13 cellular contexts compared by ENCODE assay signal in the genomic region with DNA sequence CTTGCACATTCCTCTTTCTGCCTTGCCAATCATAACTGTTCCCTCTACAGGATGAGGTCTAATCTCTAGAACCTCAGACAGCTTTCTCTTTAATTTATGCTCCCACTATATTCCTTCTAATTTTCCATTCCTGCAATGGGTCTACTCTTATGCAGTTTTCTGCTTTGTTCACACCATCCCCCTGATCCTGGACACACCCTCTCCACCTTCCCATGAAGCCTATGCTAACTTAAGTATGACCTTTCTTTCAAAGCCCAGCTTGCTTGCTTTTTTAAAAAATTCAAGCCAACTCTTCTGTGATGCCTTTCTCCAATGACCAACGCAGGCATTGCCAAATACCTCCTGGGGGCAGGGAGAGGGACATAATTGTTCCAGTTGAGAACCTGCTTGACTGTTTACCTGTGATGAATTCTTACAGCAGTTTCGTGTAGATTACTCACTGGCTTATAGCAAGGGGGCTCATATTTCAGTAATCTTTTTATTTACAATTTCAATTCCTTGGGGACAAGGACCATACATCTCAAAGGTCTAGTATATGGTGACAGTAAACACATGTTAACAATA. TPM values are rescaled to one million over a fixed set of nuclear protein-coding genes. Genes with fewer than 3 reads are reported as not detected.
DNase-seq lines count a peak whose midpoint lies in the region; ATAC-seq and TF ChIP-seq lines count a peak whose summit lies in the region.
"Had no signal": no experiment of that assay in that cellular context is flagged by ENCODE, and none has a peak within 500 bp of the region (broad histone marks: within the 10 kb centered on the region; RNA-seq: fewer than 3 reads in every experiment).

No MANE protein-coding gene starts in this region.

- H3K4me2 ChIP-seq in Loucy (ENCODE audit: low read depth, low read length, poor library complexity, severe bottlenecking) (peak overlapping the region; percentile 98), trophoblast cell (ENCODE audit: low read length) (peak overlapping the region; percentile 59)

- no peaks in the 10 kb centered on the region for H3K9me3 ChIP-seq in Loucy (ENCODE audit: insufficient read depth, low read depth, low read length)
- H3K9me3 ChIP-seq in endodermal cell (ENCODE audit: control insufficient read depth, low read length): no peaks in the 10 kb centered on the region
- H3K9me3 ChIP-seq in trophoblast cell (ENCODE audit: insufficient read depth, low read depth, low read length): no peaks in the 10 kb centered on the region

- peaks cover 18% of the 10 kb centered on the region for H3K4me1 Mint-ChIP-seq in endodermal cell

- H2AFZ ChIP-seq in Loucy (ENCODE audit: low read length) (no peak overlapping the region), trophoblast cell (ENCODE audit: insufficient read depth, low read length, poor library complexity) (peak overlapping the region; percentile 83)

- H3K79me1 ChIP-seq in trophoblast cell (ENCODE audit: low read length): peaks cover 41% of the 10 kb centered on the region

- H3K36me3 Mint-ChIP-seq in endodermal cell (ENCODE audit: low read depth): peaks cover 15% of the 10 kb centered on the region

- H4K91ac ChIP-seq in trophoblast cell (ENCODE audit: low read depth, low read length): peak overlapping the region; percentile 66

- H3K27me3 Mint-ChIP-seq in endodermal cell (ENCODE audit: insufficient read depth): no peaks in the 10 kb centered on the region

- peak; percentile 13 for DNase-seq in DMS153 treated with DMSO at 0.1 percent for 48 hours (lab: John Stamatoyannopoulos, UW; ENCODE audit: unreplicated experiment)
- no peak for DNase-seq in DMS153 (lab: John Stamatoyannopoulos, UW)
- DNase-seq in endodermal cell: no peak
- DNase-seq in trophoblast cell: peak; percentile 96 to 98
- DNase-seq in activated CD4-positive, CD25-positive, alpha-beta regulatory T cell (lab: John Stamatoyannopoulos, UW): no peak
- DNase-seq: 8988T; amygdala; NCI-H510A treated with DMSO at 0.1 percent for 48 hours; occipital lobe; stimulated activated CD4-positive, alpha-beta T cell treated with anti-CD3 and anti-CD28 coated beads, Interleukin-4, amount 100 ng/mL, for 1 hour had no signal

- ATAC-seq in HG03039 (IDR thresholded peaks at IDR 0.05; ENCODE audit: unreplicated experiment): no peak
- no peak for ATAC-seq in HG02973 (IDR thresholded peaks at IDR 0.05; ENCODE audit: unreplicated experiment)

- no peak overlapping the region for H2AK5ac ChIP-seq in trophoblast cell (ENCODE audit: low read length)

- H3K79me2 ChIP-seq in Loucy (ENCODE audit: insufficient read depth, low read length): peaks cover 99% of the 10 kb centered on the region
- peaks cover 24% of the 10 kb centered on the region for H3K79me2 ChIP-seq in trophoblast cell (ENCODE audit: control insufficient read depth, insufficient read depth, low read length, poor library complexity)

- peak overlapping the region; percentile 86 for H3K14ac ChIP-seq in trophoblast cell (ENCODE audit: low read length)

- H3K4me3 ChIP-seq in Loucy (ENCODE audit: low read length, poor library complexity, severe bottlenecking): peak overlapping the region; percentile 89
- peak overlapping the region; percentile 25 for H3K4me3 ChIP-seq in endodermal cell (ENCODE audit: low read length)
- H3K4me3 ChIP-seq in trophoblast cell (ENCODE audit: low read depth, low read length): no peak overlapping the region

- H3K27ac ChIP-seq in endodermal cell (ENCODE audit: low read depth, low read length): peak overlapping the region; percentile 3
- peak overlapping the region; percentile 97 for H3K27ac ChIP-seq in trophoblast cell (ENCODE audit: low read depth, low read length)

- H4K8ac ChIP-seq in trophoblast cell (ENCODE audit: low read depth, low read length): peak overlapping the region; percentile 62

- H3K27me3 ChIP-seq in Loucy (ENCODE audit: insufficient read depth, low read length, poor library complexity, severe bottlenecking) (no peaks in the 10 kb centered on the region), endodermal cell (ENCODE audit: control insufficient read depth, insufficient read depth, low read length, poor library complexity, severe bottlenecking) (no peaks in the 10 kb centered on the region), trophoblast cell (ENCODE audit: insufficient read depth, low read length) (no peaks in the 10 kb centered on the region)

- H2BK120ac ChIP-seq in trophoblast cell (ENCODE audit: insufficient read depth, low read length, poor library complexity): peak overlapping the region; percentile 84

- 62 to 69% methylated on average over 2 of the region's 2 CpGs for WGBS in endodermal cell (ENCODE audit: insufficient coverage in 1 of 2, insufficient read length in 1 of 2), 2 experiments
- no CpG with 5 or more reads among the region's 2 CpGs for WGBS in trophoblast cell (ENCODE audit: extremely low coverage, insufficient coverage, insufficient read length)

- no peak overlapping the region for H3K27ac Mint-ChIP-seq in endodermal cell

- H2BK5ac ChIP-seq in trophoblast cell (ENCODE audit: low read depth, low read length, poor library complexity): peak overlapping the region; percentile 78

- H3K23ac ChIP-seq in trophoblast cell (ENCODE audit: low read length): no peak overlapping the region

- H3K9ac ChIP-seq in Loucy (ENCODE audit: low read depth, low read length, poor library complexity, severe bottlenecking): no peak overlapping the region
- no peak overlapping the region for H3K9ac ChIP-seq in endodermal cell (ENCODE audit: extremely low read depth, low read length, poor library complexity, severe bottlenecking)
- H3K9ac ChIP-seq in trophoblast cell (ENCODE audit: low read length): no peak overlapping the region

- no peak overlapping the region for H3K4me3 Mint-ChIP-seq in endodermal cell

- no peaks in the 10 kb centered on the region for H3K9me3 Mint-ChIP-seq in endodermal cell

- H4K20me1 ChIP-seq in Loucy (ENCODE audit: insufficient read depth, low read length, poor library complexity, severe bottlenecking): peaks cover 93% of the 10 kb centered on the region

- TF ChIP-seq CTCF in Loucy (conservative IDR thresholded peaks at IDR 0.05; ENCODE audit: low read length): no peak
- TF ChIP-seq CTCF in endodermal cell (conservative IDR thresholded peaks at IDR 0.05): no peak

- H3K4me1 ChIP-seq in Loucy (ENCODE audit: insufficient read depth, low read length, poor library complexity, severe bottlenecking) (peaks cover 65% of the 10 kb centered on the region), endodermal cell (ENCODE audit: control insufficient read depth, insufficient read depth, low read length) (peaks cover 14% of the 10 kb centered on the region), trophoblast cell (ENCODE audit: control insufficient read depth in 1 of 2, insufficient read depth in 2 of 2, low read length in 2 of 2) (peaks cover 27 to 37% of the 10 kb centered on the region in 2 experiments)

- H3K36me3 ChIP-seq in Loucy (ENCODE audit: insufficient read depth, low read length): peaks cover 7% of the 10 kb centered on the region; the same call in 1 of the 2 replicates
- H3K36me3 ChIP-seq in endodermal cell (ENCODE audit: control insufficient read depth, insufficient read depth, low read length): peaks cover 4% of the 10 kb centered on the region
- H3K36me3 ChIP-seq in trophoblast cell (ENCODE audit: control insufficient read depth in 1 of 2, insufficient read depth in 2 of 2, low read length in 2 of 2): peaks cover 0 to 3% of the 10 kb centered on the region in 2 experiments

- H3K4ac ChIP-seq in trophoblast cell (ENCODE audit: low read depth, low read length): peak overlapping the region; percentile 33

- H3K9me2 ChIP-seq in Loucy (replicated peaks; ENCODE audit: low read depth, low read length): no peaks in the 10 kb centered on the region

- no peaks in the 10 kb centered on the region for H3F3A ChIP-seq in Loucy (ENCODE audit: low read depth)

- no peak overlapping the region for H4K12ac ChIP-seq in trophoblast cell (ENCODE audit: low read depth, low read length)

- peak overlapping the region; percentile 89 for H3K18ac ChIP-seq in trophoblast cell (ENCODE audit: low read length)

- H2BK12ac ChIP-seq in trophoblast cell (ENCODE audit: low read length): peak overlapping the region; percentile 31

RNA-seq across cellular contexts. Expression of gene SLC38A1, which starts 7.8 kb away (rescaled TPM):
- total RNA-seq in endodermal cell: 100 to 1,000 TPM in 1 of 2 donors, 10 to 100 TPM in 1; 77.7 to 107 TPM
- polyA plus RNA-seq in endodermal cell (2013, experiment 1 of 2): 101 TPM
- 82.0 TPM for polyA plus RNA-seq in endodermal cell (2013, experiment 2 of 2)
- polyA plus RNA-seq in trophoblast cell (2013): 376 TPM in 2 replicates

Comparison
In these comparisons a context has a peak if more than half of its experiments do, and no peak if none do; other contexts are left out.
1. DNase-seq: peak in DMS153 treated with DMSO at 0.1 percent for 48 hours (single experiment) and trophoblast cell (2 of 2); none in DMS153 (single experiment), endodermal cell (single experiment) and activated CD4-positive, CD25-positive, alpha-beta regulatory T cell (0 of 4).